In genomic region chr9:35476596-35476995, GRCh38 we compare ENCODE assay signal across 15 cellular contexts.
"Had no signal": no experiment of that assay in that cellular context is flagged by ENCODE, and none has a peak within 500 bp of the region (broad histone marks: within the 10 kb centered on the region; RNA-seq: fewer than 3 reads in every experiment).

No MANE protein-coding gene starts in this region.

- H3K36me3 Mint-ChIP-seq: activated naive CD4-positive, alpha-beta T cell treated with anti-CD3 and anti-CD28 coated beads, Interleukin-2, amount 50 U/mL, for 72 hours had no signal

- H3K4me1 Mint-ChIP-seq: nephron had no signal

- H3K27ac Mint-ChIP-seq: activated CD8-positive, alpha-beta T cell treated with anti-CD3 and anti-CD28 coated beads for 36 hours; activated naive CD4-positive, alpha-beta T cell treated with anti-CD3 and anti-CD28 coated beads, Interleukin-2, amount 50 U/mL, for 72 hours; activated T-helper 2 cell treated with anti-CD3 and anti-CD28 coated beads, Interferon-gamma antibody, Interleukin-2, Interleukin-4, amounts not matched to agents 10 μg/mL and 5 μg/mL and 100 μg/mL, durations not matched to agents 14 hours and 24 hours and 36 hours; nephron had no signal

- H3K4me3 ChIP-seq: body of pancreas, cardiac muscle cell, colonic mucosa, heart left ventricle, lung, upper lobe of left lung, vagina had no signal

- H3K9me3 ChIP-seq: body of pancreas, colonic mucosa, heart left ventricle, upper lobe of left lung, vagina had no signal

- H3K4me1 ChIP-seq: colonic mucosa, foreskin keratinocyte, vagina had no signal

- H3K9me3 Mint-ChIP-seq: activated CD8-positive, alpha-beta T cell treated with anti-CD3 and anti-CD28 coated beads for 36 hours; activated naive CD4-positive, alpha-beta T cell treated with anti-CD3 and anti-CD28 coated beads, Interleukin-2, amount 50 U/mL, for 72 hours; activated T-helper 2 cell treated with anti-CD3 and anti-CD28 coated beads, Interferon-gamma antibody, Interleukin-2, Interleukin-4, amounts not matched to agents 10 μg/mL and 5 μg/mL and 100 μg/mL, durations not matched to agents 14 hours and 24 hours and 36 hours; nephron had no signal

- H3K36me3 ChIP-seq: cardiac muscle cell, colonic mucosa, heart left ventricle, upper lobe of left lung, vagina had no signal

- H3K27me3 ChIP-seq: body of pancreas, cardiac muscle cell, colonic mucosa, heart left ventricle, upper lobe of left lung, vagina had no signal

- H3K4me3 Mint-ChIP-seq: activated CD8-positive, alpha-beta T cell treated with anti-CD3 and anti-CD28 coated beads for 36 hours; nephron had no signal

- H3K27ac ChIP-seq: cardiac muscle cell, colonic mucosa, foreskin keratinocyte, heart left ventricle, upper lobe of left lung, vagina had no signal

- DNase-seq: activated CD4-positive, alpha-beta T cell treated with anti-CD3 and anti-CD28 coated beads, Interleukin-2, amount 50 U/mL, for 1 hour; stimulated activated CD4-positive, alpha-beta T cell treated with anti-CD3 and anti-CD28 coated beads, Interleukin-2, amount 100 ng/mL, for 48 hours; stimulated activated naive CD4-positive, alpha-beta T cell treated with Interleukin-2 at 50 U/mL for 16 hours had no signal
